9 cellular contexts compared by ENCODE assay signal in genomic region chr13:30737511-30738342, GRCh38. TPM values are rescaled to one million over a fixed set of nuclear protein-coding genes. Genes with fewer than 3 reads are reported as not detected.
DNase-seq lines count a peak whose midpoint lies in the region; ATAC-seq and TF ChIP-seq lines count a peak whose summit lies in the region.
"Had no signal": no experiment of that assay in that cellular context is flagged by ENCODE, and none has a peak within 500 bp of the region (broad histone marks: within the 10 kb centered on the region; RNA-seq: fewer than 3 reads in every experiment).

No MANE protein-coding gene starts in this region.

- peaks cover 58% of the 10 kb centered on the region for H3K4me1 ChIP-seq in OCI-LY7 (ENCODE audit: insufficient read depth, low read length, poor library complexity, severe bottlenecking)
- H3K4me1 ChIP-seq in effector memory CD4-positive, alpha-beta T cell (ENCODE audit: control insufficient read depth, insufficient read depth, low read length, poor library complexity, severe bottlenecking), result peaks cover 43% of the 10 kb centered on the region

- CTCF ChIA-PET in activated CD4-positive, alpha-beta T cell treated with anti-CD3 and anti-CD28 coated beads, Interleukin-2, amount 10 ng/mL, durations not matched to agents 7 days and 5 days (lab: Charles Lee), result interaction anchor here (0.9 to 1.6 kb wide), 4 partner anchors 8 to 72 kb away, joined by 3 to 6 read pairs (median 4); no protein-coding TSS in a partner anchor
- CTCF ChIA-PET in OCI-LY7 (lab: Charles Lee; ENCODE audit: unreplicated experiment), result interaction anchor here (0.6 to 0.9 kb wide), 2 partner anchors 39 to 151 kb away, joined by 3 read pairs; no protein-coding TSS in a partner anchor

- H3K4me1 Mint-ChIP-seq in activated CD4-positive, alpha-beta T cell treated with anti-CD3 and anti-CD28 coated beads, Interleukin-2, amount 10 ng/mL, durations not matched to agents 7 days and 5 days, result peaks cover 78% of the 10 kb centered on the region
- H3K4me1 Mint-ChIP-seq in stimulated activated memory B cell treated with anti-CD40 and anti-IgM and Interleukin-4, amounts not matched to agents 10 μg/mL and 1 μg/mL and 100 μg/mL, for 72 hours, result peaks cover 69% of the 10 kb centered on the region

- peaks cover 8% of the 10 kb centered on the region for H3K36me3 Mint-ChIP-seq in activated CD4-positive, alpha-beta T cell treated with anti-CD3 and anti-CD28 coated beads, Interleukin-2, amount 10 ng/mL, durations not matched to agents 7 days and 5 days (ENCODE audit: low read depth)
- no peaks in the 10 kb centered on the region for H3K36me3 Mint-ChIP-seq in stimulated activated memory B cell treated with anti-CD40 and anti-IgM and Interleukin-4, amounts not matched to agents 10 μg/mL and 1 μg/mL and 100 μg/mL, for 72 hours

- in situ Hi-C loops in G401 (cut with HindIII; ENCODE audit: low sequenced_read_pairs), result no loop called here

- peak overlapping the region; percentile 51; the same call in 1 of the 2 replicates for H2AFZ ChIP-seq in OCI-LY7 (ENCODE audit: low read length)
- H2AFZ ChIP-seq: PC-9 had no signal

- H3K27me3 Mint-ChIP-seq in activated CD4-positive, alpha-beta T cell treated with anti-CD3 and anti-CD28 coated beads, Interleukin-2, amount 10 ng/mL, durations not matched to agents 7 days and 5 days, result peaks cover 2% of the 10 kb centered on the region
- H3K27me3 Mint-ChIP-seq in stimulated activated memory B cell treated with anti-CD40 and anti-IgM and Interleukin-4, amounts not matched to agents 10 μg/mL and 1 μg/mL and 100 μg/mL, for 72 hours, result no peaks in the 10 kb centered on the region

- peak overlapping the region; percentile 92 for H3K4me3 Mint-ChIP-seq in activated CD4-positive, alpha-beta T cell treated with anti-CD3 and anti-CD28 coated beads, Interleukin-2, amount 10 ng/mL, durations not matched to agents 7 days and 5 days
- H3K4me3 Mint-ChIP-seq in stimulated activated memory B cell treated with anti-CD40 and anti-IgM and Interleukin-4, amounts not matched to agents 10 μg/mL and 1 μg/mL and 100 μg/mL, for 72 hours, result peak overlapping the region; percentile 34

- no TSS peak for BruUV-seq in OCI-LY7 (replicated peaks; lab: Mats Ljungman, UMichigan)

- no peaks in the 10 kb centered on the region for H3K9me3 ChIP-seq in OCI-LY7 (ENCODE audit: low read length)
- H3K9me3 ChIP-seq in effector memory CD4-positive, alpha-beta T cell (ENCODE audit: control insufficient read depth, low read length), result no peaks in the 10 kb centered on the region

- H3K4me3 ChIP-seq in OCI-LY7 (ENCODE audit: low read depth, low read length, poor library complexity, severe bottlenecking), result peak overlapping the region; percentile 77
- H3K4me3 ChIP-seq in effector memory CD4-positive, alpha-beta T cell (ENCODE audit: insufficient read depth, low read depth, low read length, poor library complexity, severe bottlenecking), result peak overlapping the region; percentile 62
- H3K4me3 ChIP-seq: PC-9 had no signal

- no peaks in the 10 kb centered on the region for H3K27me3 ChIP-seq in effector memory CD4-positive, alpha-beta T cell (replicated peaks; ENCODE audit: control insufficient read depth, insufficient read depth, low read length, poor library complexity, severe bottlenecking)

- H3K79me2 ChIP-seq in OCI-LY7 (ENCODE audit: insufficient read depth, low read depth, low read length), result peaks cover 20% of the 10 kb centered on the region

- no peaks in the 10 kb centered on the region for H3K9me3 Mint-ChIP-seq in activated CD4-positive, alpha-beta T cell treated with anti-CD3 and anti-CD28 coated beads, Interleukin-2, amount 10 ng/mL, durations not matched to agents 7 days and 5 days
- no peaks in the 10 kb centered on the region for H3K9me3 Mint-ChIP-seq in stimulated activated memory B cell treated with anti-CD40 and anti-IgM and Interleukin-4, amounts not matched to agents 10 μg/mL and 1 μg/mL and 100 μg/mL, for 72 hours

- no peaks in the 10 kb centered on the region for H3K9me2 ChIP-seq in OCI-LY7 (ENCODE audit: insufficient read depth, low read length)

- peak overlapping the region; percentile 95 for H3K27ac Mint-ChIP-seq in activated CD4-positive, alpha-beta T cell treated with anti-CD3 and anti-CD28 coated beads, Interleukin-2, amount 10 ng/mL, durations not matched to agents 7 days and 5 days
- H3K27ac Mint-ChIP-seq in stimulated activated memory B cell treated with anti-CD40 and anti-IgM and Interleukin-4, amounts not matched to agents 10 μg/mL and 1 μg/mL and 100 μg/mL, for 72 hours, result peak overlapping the region; percentile 86

- peak overlapping the region; percentile 80 for H3K27ac ChIP-seq in OCI-LY7 (ENCODE audit: low read depth, low read length, poor library complexity, severe bottlenecking)
- H3K27ac ChIP-seq in effector memory CD4-positive, alpha-beta T cell (ENCODE audit: insufficient read depth, low read length, poor library complexity, severe bottlenecking), result peak overlapping the region; percentile 64
- H3K27ac ChIP-seq: PC-9 had no signal

- no peak for TF ChIP-seq CTCF in OCI-LY7 (conservative IDR thresholded peaks at IDR 0.05; ENCODE audit: low read length)

- H3K36me3 ChIP-seq in OCI-LY7 (ENCODE audit: insufficient read depth, low read length), result no peaks in the 10 kb centered on the region; the same call in 1 of the 2 replicates
- peaks cover 6% of the 10 kb centered on the region for H3K36me3 ChIP-seq in effector memory CD4-positive, alpha-beta T cell (ENCODE audit: control insufficient read depth, insufficient read depth, low read length)

- peak overlapping the region; percentile 90 for H3K4me2 ChIP-seq in OCI-LY7 (ENCODE audit: low read length)
- H3K4me2 ChIP-seq: PC-9 had no signal

- intact Hi-C loops in OCI-LY7 (cut with micrococcal nuclease; ENCODE audit: unreplicated experiment), result loop anchor here (2.0 to 10.0 kb wide), 3 partner anchors 121 to 365 kb away; partner anchors contain the start of gene USPL1

- H4K20me1 ChIP-seq in OCI-LY7 (ENCODE audit: insufficient read depth, low read length), result no peaks in the 10 kb centered on the region

- no peak for DNase-seq in activated CD4-positive, alpha-beta T cell treated with anti-CD3 and anti-CD28 coated beads, Interleukin-2, amount 10 ng/mL, durations not matched to agents 7 days and 5 days
- DNase-seq in activated CD4-positive, alpha-beta T cell treated with anti-CD3 and anti-CD28 coated beads for 1 hour, result no peak
- DNase-seq in OCI-LY7 (ENCODE audit: low spot score), result peak; percentile 71
- no peak for DNase-seq in effector memory CD4-positive, alpha-beta T cell
- DNase-seq in G401 (ENCODE audit: low spot score), result no peak
- DNase-seq: PC-9 had no signal

- POLR2A ChIA-PET in activated CD4-positive, alpha-beta T cell treated with anti-CD3 and anti-CD28 coated beads, Interleukin-2, amount 10 ng/mL, durations not matched to agents 7 days and 5 days (lab: Charles Lee), result interaction anchor here (0.6 kb wide), 1 partner anchor 30 kb away, joined by 5 read pairs; no protein-coding TSS in a partner anchor
- POLR2A ChIA-PET in OCI-LY7 (lab: Charles Lee), result interaction anchor here (0.9 to 2.4 kb wide), 11 partner anchors 9 to 480 kb away, joined by 3 to 8 read pairs (median 4); partner anchors contain the start of gene USPL1

- ATAC-seq in stimulated activated memory B cell treated with anti-CD40 and anti-IgM and Interleukin-4, amounts not matched to agents 10 μg/mL and 1 μg/mL and 100 μg/mL, for 72 hours, result no peak
- ATAC-seq in HG03565 (IDR thresholded peaks at IDR 0.05; ENCODE audit: unreplicated experiment), result no peak
- ATAC-seq in GM18909 (IDR thresholded peaks at IDR 0.05; ENCODE audit: poor library complexity, unreplicated experiment), result no peak

RNA-seq across cellular contexts. Expression of gene ALOX5AP, which starts 2.4 kb away (rescaled TPM):
- 10 to 100 TPM; 66.4 to 88.7 TPM for total RNA-seq in activated CD4-positive, alpha-beta T cell treated with anti-CD3 and anti-CD28 coated beads, Interleukin-2, amount 10 ng/mL, durations not matched to agents 7 days and 5 days
- total RNA-seq in OCI-LY7 (2014; rRNA removed; shearing (Covaris generic)), result 62.1 and 89.9 TPM in 2 replicates
- total RNA-seq in OCI-LY7 (2022), result 90.9 and 94.4 TPM in 2 replicates
- total RNA-seq in G401 (2014; rRNA removed; shearing (Covaris generic)), result not detected in 2 replicates
- total RNA-seq: PC-9 had no signal

Comparison
In these comparisons a context has a peak if more than half of its experiments do, and no peak if none do; other contexts are left out.
1. RNA of gene ALOX5AP, which starts 2.4 kb away (total RNA-seq): 62.1 to 94.4 TPM in OCI-LY7 and 66.4 to 88.7 TPM in activated CD4-positive, alpha-beta T cell treated with anti-CD3 and anti-CD28 coated beads, Interleukin-2, amount 10 ng/mL, durations not matched to agents 7 days and 5 days; not detected in G401; every median in the first group is over 10 times any median in the second.